In the genomic region with DNA sequence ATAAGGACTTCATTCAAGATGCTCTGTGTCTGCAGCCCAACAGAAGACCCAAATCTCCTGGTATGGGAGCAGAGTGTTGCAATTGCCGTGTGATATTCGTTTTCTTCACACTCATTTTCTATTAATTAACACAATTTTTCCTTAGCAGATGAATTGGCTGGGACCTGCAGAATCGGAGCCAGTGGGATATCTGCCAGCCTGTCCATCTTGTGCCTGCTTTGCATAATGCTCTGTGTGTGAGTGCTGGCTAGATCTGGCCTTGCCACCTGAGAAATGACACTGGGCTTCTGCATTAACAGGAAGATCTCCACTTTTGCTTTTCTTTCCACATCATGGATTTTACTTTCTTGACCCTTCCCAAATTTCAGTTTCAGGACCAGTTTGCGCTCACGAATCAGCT, we compare ENCODE assay signal across 9 cellular contexts.
"Had no signal": no experiment of that assay in that cellular context is flagged by ENCODE, and none has a peak within 500 bp of the region (broad histone marks: within the 10 kb centered on the region; RNA-seq: fewer than 3 reads in every experiment).

No MANE protein-coding gene starts in this region.

- H3K4me1 Mint-ChIP-seq: IgD-negative memory B cell had no signal

- H3K36me3 ChIP-seq: HAP-1 had no signal

- H3K9me3 Mint-ChIP-seq: HFFc6, IgD-negative memory B cell had no signal

- ATAC-seq: HCT116, HepG2 had no signal

- H3K4me3 ChIP-seq: HAP-1 had no signal

- H3K36me3 Mint-ChIP-seq: IgD-negative memory B cell had no signal

- H3K4me3 Mint-ChIP-seq: HFFc6, IgD-negative memory B cell had no signal

- H3K27ac Mint-ChIP-seq: HFFc6 had no signal

- DNase-seq: GOT3, H7, HFFc6, KBM-7 had no signal

- H3K9me3 ChIP-seq: HAP-1 had no signal

- FAIRE-seq: HepG2 had no signal

- H3K27ac ChIP-seq: HL-60 had no signal
